In genomic region chr19:6392219-6393073, GRCh38 we compare ENCODE assay signal across 8 cellular contexts. TPM values are rescaled to one million over a fixed set of nuclear protein-coding genes. Genes with fewer than 3 reads are reported as not detected.
A peak's percentile ranks its signal among the peaks of the same experiment; 100 is the strongest.
DNase-seq lines count a peak whose midpoint lies in the region; ATAC-seq and TF ChIP-seq lines count a peak whose summit lies in the region.

No MANE protein-coding gene starts in this region.

- peak overlapping the region; percentile 93 for H3K9ac ChIP-seq in skeletal muscle satellite cell (ENCODE audit: low read depth, low read length)

- peaks cover 13% of the 10 kb centered on the region for H3K4me1 ChIP-seq in skeletal muscle satellite cell (ENCODE audit: control insufficient read depth, insufficient read depth, low read length)

- no peak for DNase-seq in fibroblast of pulmonary artery (ENCODE audit: low read depth)
- DNase-seq in COR-L47 (lab: John Stamatoyannopoulos, UW): no peak
- no peak for DNase-seq in NCI-H510A treated with DMSO at 0.1 percent for 48 hours (lab: John Stamatoyannopoulos, UW)
- no peak for DNase-seq in NCI-H446 (lab: John Stamatoyannopoulos, UW)
- DNase-seq in NCI-H82 treated with DMSO at 0.1 percent for 48 hours (lab: John Stamatoyannopoulos, UW; ENCODE audit: unreplicated experiment): no peak

- peaks cover 21% of the 10 kb centered on the region for H3K36me3 ChIP-seq in skeletal muscle satellite cell (ENCODE audit: insufficient read depth, low read length)

- H3K27me3 ChIP-seq in skeletal muscle satellite cell (ENCODE audit: control insufficient read depth, insufficient read depth, low read length): no peaks in the 10 kb centered on the region

- H3K9me3 ChIP-seq in skeletal muscle satellite cell (replicated peaks; ENCODE audit: low read length): no peaks in the 10 kb centered on the region

- H3K4me2 ChIP-seq in skeletal muscle satellite cell (ENCODE audit: low read length): peak overlapping the region; percentile 92

- ATAC-seq in GM21723 (IDR thresholded peaks at IDR 0.05; ENCODE audit: unreplicated experiment): peak; percentile 6
- peak; percentile 28 for ATAC-seq in SK-N-SH treated with all-trans-retinoic acid at 6 μM for 48 hours

- no peak for TF ChIP-seq CTCF in fibroblast of pulmonary artery (IDR thresholded peaks at IDR 0.05; ENCODE audit: low read length, missing control alignments)

- H3K4me3 ChIP-seq in fibroblast of pulmonary artery (replicated peaks; ENCODE audit: low read depth, low read length): peak overlapping the region; percentile 92
- H3K4me3 ChIP-seq in skeletal muscle satellite cell (ENCODE audit: low read length): peak overlapping the region; percentile 72

TF ChIP-seq in SK-N-SH treated with all-trans-retinoic acid at 6 μM for 48 hours, 23 proteins besides CTCF, POLR2A, EP300 and RAD21:
- TF ChIP-seq POU6F1 (CRISPR knock-in tag; IDR thresholded peaks at IDR 0.05; ENCODE audit: borderline replicate concordance, low read depth): no peak
- TF ChIP-seq CSDC2 (CRISPR knock-in tag; IDR thresholded peaks at IDR 0.05): no peak
- TF ChIP-seq, protein P1, sequence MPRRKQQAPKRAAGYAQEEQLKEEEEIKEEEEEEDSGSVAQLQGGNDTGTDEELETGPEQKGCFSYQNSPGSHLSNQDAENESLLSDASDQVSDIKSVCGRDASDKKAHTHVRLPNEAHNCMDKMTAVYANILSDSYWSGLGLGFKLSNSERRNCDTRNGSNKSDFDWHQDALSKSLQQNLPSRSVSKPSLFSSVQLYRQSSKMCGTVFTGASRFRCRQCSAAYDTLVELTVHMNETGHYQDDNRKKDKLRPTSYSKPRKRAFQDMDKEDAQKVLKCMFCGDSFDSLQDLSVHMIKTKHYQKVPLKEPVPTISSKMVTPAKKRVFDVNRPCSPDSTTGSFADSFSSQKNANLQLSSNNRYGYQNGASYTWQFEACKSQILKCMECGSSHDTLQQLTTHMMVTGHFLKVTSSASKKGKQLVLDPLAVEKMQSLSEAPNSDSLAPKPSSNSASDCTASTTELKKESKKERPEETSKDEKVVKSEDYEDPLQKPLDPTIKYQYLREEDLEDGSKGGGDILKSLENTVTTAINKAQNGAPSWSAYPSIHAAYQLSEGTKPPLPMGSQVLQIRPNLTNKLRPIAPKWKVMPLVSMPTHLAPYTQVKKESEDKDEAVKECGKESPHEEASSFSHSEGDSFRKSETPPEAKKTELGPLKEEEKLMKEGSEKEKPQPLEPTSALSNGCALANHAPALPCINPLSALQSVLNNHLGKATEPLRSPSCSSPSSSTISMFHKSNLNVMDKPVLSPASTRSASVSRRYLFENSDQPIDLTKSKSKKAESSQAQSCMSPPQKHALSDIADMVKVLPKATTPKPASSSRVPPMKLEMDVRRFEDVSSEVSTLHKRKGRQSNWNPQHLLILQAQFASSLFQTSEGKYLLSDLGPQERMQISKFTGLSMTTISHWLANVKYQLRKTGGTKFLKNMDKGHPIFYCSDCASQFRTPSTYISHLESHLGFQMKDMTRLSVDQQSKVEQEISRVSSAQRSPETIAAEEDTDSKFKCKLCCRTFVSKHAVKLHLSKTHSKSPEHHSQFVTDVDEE (CRISPR knock-in tag; IDR thresholded peaks at IDR 0.05): no peak
- no peak for TF ChIP-seq BACH2 (CRISPR knock-in tag; IDR thresholded peaks at IDR 0.05; ENCODE audit: borderline replicate concordance)
- TF ChIP-seq ZNF70 (CRISPR knock-in tag; IDR thresholded peaks at IDR 0.05): no peak
- TF ChIP-seq, protein P2, sequence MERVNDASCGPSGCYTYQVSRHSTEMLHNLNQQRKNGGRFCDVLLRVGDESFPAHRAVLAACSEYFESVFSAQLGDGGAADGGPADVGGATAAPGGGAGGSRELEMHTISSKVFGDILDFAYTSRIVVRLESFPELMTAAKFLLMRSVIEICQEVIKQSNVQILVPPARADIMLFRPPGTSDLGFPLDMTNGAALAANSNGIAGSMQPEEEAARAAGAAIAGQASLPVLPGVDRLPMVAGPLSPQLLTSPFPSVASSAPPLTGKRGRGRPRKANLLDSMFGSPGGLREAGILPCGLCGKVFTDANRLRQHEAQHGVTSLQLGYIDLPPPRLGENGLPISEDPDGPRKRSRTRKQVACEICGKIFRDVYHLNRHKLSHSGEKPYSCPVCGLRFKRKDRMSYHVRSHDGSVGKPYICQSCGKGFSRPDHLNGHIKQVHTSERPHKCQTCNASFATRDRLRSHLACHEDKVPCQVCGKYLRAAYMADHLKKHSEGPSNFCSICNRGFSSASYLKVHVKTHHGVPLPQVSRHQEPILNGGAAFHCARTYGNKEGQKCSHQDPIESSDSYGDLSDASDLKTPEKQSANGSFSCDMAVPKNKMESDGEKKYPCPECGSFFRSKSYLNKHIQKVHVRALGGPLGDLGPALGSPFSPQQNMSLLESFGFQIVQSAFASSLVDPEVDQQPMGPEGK (CRISPR knock-in tag; IDR thresholded peaks at IDR 0.05; ENCODE audit: borderline replicate concordance): no peak
- TF ChIP-seq, protein P3, sequence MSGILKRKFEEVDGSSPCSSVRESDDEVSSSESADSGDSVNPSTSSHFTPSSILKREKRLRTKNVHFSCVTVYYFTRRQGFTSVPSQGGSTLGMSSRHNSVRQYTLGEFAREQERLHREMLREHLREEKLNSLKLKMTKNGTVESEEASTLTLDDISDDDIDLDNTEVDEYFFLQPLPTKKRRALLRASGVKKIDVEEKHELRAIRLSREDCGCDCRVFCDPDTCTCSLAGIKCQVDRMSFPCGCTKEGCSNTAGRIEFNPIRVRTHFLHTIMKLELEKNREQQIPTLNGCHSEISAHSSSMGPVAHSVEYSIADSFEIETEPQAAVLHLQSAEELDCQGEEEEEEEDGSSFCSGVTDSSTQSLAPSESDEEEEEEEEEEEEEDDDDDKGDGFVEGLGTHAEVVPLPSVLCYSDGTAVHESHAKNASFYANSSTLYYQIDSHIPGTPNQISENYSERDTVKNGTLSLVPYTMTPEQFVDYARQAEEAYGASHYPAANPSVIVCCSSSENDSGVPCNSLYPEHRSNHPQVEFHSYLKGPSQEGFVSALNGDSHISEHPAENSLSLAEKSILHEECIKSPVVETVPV (CRISPR knock-in tag; IDR thresholded peaks at IDR 0.05): no peak
- no peak for TF ChIP-seq ZFP30 (CRISPR knock-in tag; IDR thresholded peaks at IDR 0.05)
- TF ChIP-seq RARB (CRISPR knock-in tag; IDR thresholded peaks at IDR 0.05): no peak
- no peak for TF ChIP-seq GLIS3 (CRISPR knock-in tag; IDR thresholded peaks at IDR 0.05)
- TF ChIP-seq ZFP3 (CRISPR knock-in tag; IDR thresholded peaks at IDR 0.05): no peak
- TF ChIP-seq ZNF565 (CRISPR knock-in tag; conservative IDR thresholded peaks at IDR 0.05; ENCODE audit: low read depth): no peak
- no peak for TF ChIP-seq OSR1 (CRISPR knock-in tag; IDR thresholded peaks at IDR 0.05)
- no peak for TF ChIP-seq ZNF8 (CRISPR knock-in tag; IDR thresholded peaks at IDR 0.05)
- no peak for TF ChIP-seq ESRRG (CRISPR knock-in tag; IDR thresholded peaks at IDR 0.05)
- no peak for TF ChIP-seq ISL1 (CRISPR knock-in tag; IDR thresholded peaks at IDR 0.05)

RNA-seq across cellular contexts. Expression of gene GTF2F1, which starts 0.5 kb away (rescaled TPM):
- 39.5 and 42.4 TPM in 2 replicates for total RNA-seq in skeletal muscle satellite cell (2012; rRNA removed)

RNA-seq across cellular contexts. Expression of gene PSPN, which starts 16.7 kb away (rescaled TPM):
- 0.44 and 0.51 TPM in 2 replicates for total RNA-seq in skeletal muscle satellite cell (2012; rRNA removed)

RNA-seq across cellular contexts. Expression of gene ALKBH7, which starts 19.9 kb away (rescaled TPM):
- 47.7 and 55.0 TPM in 2 replicates for total RNA-seq in skeletal muscle satellite cell (2012; rRNA removed)

RNA-seq across cellular contexts. Expression of gene CLPP, which starts 31.1 kb away (rescaled TPM):
- total RNA-seq in skeletal muscle satellite cell (2012; rRNA removed): 65.1 and 96.5 TPM in 2 replicates

RNA-seq across cellular contexts. Expression of gene KHSRP, which starts 32.2 kb away (rescaled TPM):
- total RNA-seq in skeletal muscle satellite cell (2012; rRNA removed): 101 and 120 TPM in 2 replicates
